8 cellular contexts compared by ENCODE assay signal in genomic region chr2:178397002-178397605, GRCh38. TPM values are rescaled to one million over a fixed set of nuclear protein-coding genes. Genes with fewer than 3 reads are reported as not detected.
DNase-seq lines count a peak whose midpoint lies in the region; ATAC-seq and TF ChIP-seq lines count a peak whose summit lies in the region.

No MANE protein-coding gene starts in this region.

- peak; percentile 53 for DNase-seq in AG10803 (ENCODE audit: low read depth)
- peak; percentile 48 for DNase-seq in NCI-H146 (lab: John Stamatoyannopoulos, UW)
- DNase-seq in WTC11 (ENCODE audit: low spot score): no peak
- no peak for DNase-seq in left ventricle myocardium superior
- DNase-seq in stimulated activated effector memory CD8-positive, alpha-beta T cell treated with anti-CD3 and anti-CD28 coated beads, Interleukin-12 subunit alpha, Interleukin-12 subunit beta, amount 100 ng/mL, for 72 hours (ENCODE audit: low spot score in 2 of 2): no peak
- DNase-seq in COLO668 (lab: John Stamatoyannopoulos, UW; ENCODE audit: unreplicated experiment): no peak

- CTCF ChIA-PET in WTC11 (lab: Charles Lee): interaction anchor here (0.6 to 1.1 kb wide), 2 partner anchors 17 to 625 kb away, joined by 3 to 4 read pairs; no protein-coding TSS in a partner anchor

- H3K27ac Mint-ChIP-seq in WTC11: no peak overlapping the region
- H3K27ac Mint-ChIP-seq in stimulated activated effector memory CD8-positive, alpha-beta T cell treated with anti-CD3 and anti-CD28 coated beads, Interleukin-12 subunit alpha, Interleukin-12 subunit beta, amount 100 ng/mL, for 72 hours: peak overlapping the region; percentile 61

- H3K27me3 Mint-ChIP-seq in WTC11 (ENCODE audit: low read depth): no peaks in the 10 kb centered on the region

- H3K36me3 Mint-ChIP-seq in WTC11: no peaks in the 10 kb centered on the region
- no peaks in the 10 kb centered on the region for H3K36me3 Mint-ChIP-seq in stimulated activated effector memory CD8-positive, alpha-beta T cell treated with anti-CD3 and anti-CD28 coated beads, Interleukin-12 subunit alpha, Interleukin-12 subunit beta, amount 100 ng/mL, for 72 hours

- TF ChIP-seq CTCF in AG10803 (conservative IDR thresholded peaks at IDR 0.05; ENCODE audit: low read length): peak; percentile 75
- peak; percentile 50 for TF ChIP-seq CTCF in WTC11 (IDR thresholded peaks at IDR 0.05)

- H3K4me1 Mint-ChIP-seq in WTC11: no peaks in the 10 kb centered on the region
- H3K4me1 Mint-ChIP-seq in stimulated activated effector memory CD8-positive, alpha-beta T cell treated with anti-CD3 and anti-CD28 coated beads, Interleukin-12 subunit alpha, Interleukin-12 subunit beta, amount 100 ng/mL, for 72 hours: no peaks in the 10 kb centered on the region

- intact Hi-C loops in left ventricle myocardium superior (cut with micrococcal nuclease): loop anchor here (10.0 kb wide), 1 partner anchor 92 kb away; no protein-coding TSS in a partner anchor

- no peak overlapping the region for H3K4me3 Mint-ChIP-seq in WTC11
- no peak overlapping the region for H3K4me3 Mint-ChIP-seq in stimulated activated effector memory CD8-positive, alpha-beta T cell treated with anti-CD3 and anti-CD28 coated beads, Interleukin-12 subunit alpha, Interleukin-12 subunit beta, amount 100 ng/mL, for 72 hours

- POLR2A ChIA-PET in WTC11 (lab: Charles Lee): interaction anchor here (0.6 kb wide), 1 partner anchor 285 kb away, joined by 3 read pairs; the partner anchor contains the start of gene RBM45

- ATAC-seq in GM18498 (IDR thresholded peaks at IDR 0.05; ENCODE audit: unreplicated experiment) (peak; percentile 92), HG02852 (IDR thresholded peaks at IDR 0.05; ENCODE audit: unreplicated experiment) (peak; percentile 96), WTC11 (peak; percentile 47), left ventricle myocardium superior (peak; percentile 70)
- ATAC-seq in stimulated activated effector memory CD8-positive, alpha-beta T cell treated with anti-CD3 and anti-CD28 coated beads, Interleukin-12 subunit alpha, Interleukin-12 subunit beta, amount 100 ng/mL, for 72 hours: peak; percentile 69

- H3K4me3 ChIP-seq in AG10803 (ENCODE audit: low read length): no peak overlapping the region

- H3K9me3 Mint-ChIP-seq in WTC11: no peaks in the 10 kb centered on the region
- no peaks in the 10 kb centered on the region for H3K9me3 Mint-ChIP-seq in stimulated activated effector memory CD8-positive, alpha-beta T cell treated with anti-CD3 and anti-CD28 coated beads, Interleukin-12 subunit alpha, Interleukin-12 subunit beta, amount 100 ng/mL, for 72 hours

TF ChIP-seq in WTC11, 78 proteins besides CTCF, POLR2A, EP300 and RAD21:
- TF ChIP-seq RORB (CRISPR knock-in tag; IDR thresholded peaks at IDR 0.05): no peak
- TF ChIP-seq, protein P1, sequence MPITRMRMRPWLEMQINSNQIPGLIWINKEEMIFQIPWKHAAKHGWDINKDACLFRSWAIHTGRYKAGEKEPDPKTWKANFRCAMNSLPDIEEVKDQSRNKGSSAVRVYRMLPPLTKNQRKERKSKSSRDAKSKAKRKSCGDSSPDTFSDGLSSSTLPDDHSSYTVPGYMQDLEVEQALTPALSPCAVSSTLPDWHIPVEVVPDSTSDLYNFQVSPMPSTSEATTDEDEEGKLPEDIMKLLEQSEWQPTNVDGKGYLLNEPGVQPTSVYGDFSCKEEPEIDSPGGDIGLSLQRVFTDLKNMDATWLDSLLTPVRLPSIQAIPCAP (CRISPR knock-in tag; IDR thresholded peaks at IDR 0.05): no peak

RNA-seq across cellular contexts. Expression of gene PRKRA, which starts 53.9 kb away (rescaled TPM):
- total RNA-seq in WTC11 (2021) (55.4 to 57.6 TPM (median 55.4 TPM) in 3 replicates), left ventricle myocardium superior (48.8 TPM)

RNA-seq across cellular contexts. Expression of gene PJVK, which starts 54.1 kb away (rescaled TPM):
- 2.5 to 6.8 TPM (median 4.4 TPM) in 3 replicates for total RNA-seq in WTC11 (2021)
- 1.1 TPM for total RNA-seq in left ventricle myocardium superior

Comparison
In these comparisons a context has a peak if more than half of its experiments do, and no peak if none do; other contexts are left out.
1. DNase-seq: peak in AG10803 (single experiment) and NCI-H146 (single experiment); none in WTC11 (single experiment), left ventricle myocardium superior (single experiment), stimulated activated effector memory CD8-positive, alpha-beta T cell treated with anti-CD3 and anti-CD28 coated beads, Interleukin-12 subunit alpha, Interleukin-12 subunit beta, amount 100 ng/mL, for 72 hours (0 of 2) and COLO668 (single experiment).
2. Peak in every context shown above with its lines, with median percentiles within 50 percentile points of each other: ATAC-seq.